In genomic region chr7:2037805-2038635, GRCh38 we compare ENCODE assay signal across 8 cellular contexts.
DNase-seq lines count a peak whose midpoint lies in the region; ATAC-seq, FAIRE-seq and TF ChIP-seq lines count a peak whose summit lies in the region.

No MANE protein-coding gene starts in this region.

- FAIRE-seq in kidney (lab: Jason Lieb, UNC), result no peak

- peak; percentile 76 for DNase-seq in activated CD8-positive, alpha-beta memory T cell treated with anti-CD3 and anti-CD28 coated beads for 24 hours
- no peak for DNase-seq in activated CD8-positive, alpha-beta memory T cell treated with anti-CD3 and anti-CD28 coated beads, Interleukin-2, amount 50 U/mL, for 4 hours
- DNase-seq in kidney, result peak; percentile 59
- peak in 1 of 2 donors; percentile 7 for DNase-seq in tibial nerve (ENCODE audit: low spot score in 2 of 2)
- no peak for DNase-seq in NK-92 (lab: John Stamatoyannopoulos, UW; ENCODE audit: unreplicated experiment)
- no peak for DNase-seq in foreskin keratinocyte

- no peaks in the 10 kb centered on the region for H3K9me3 Mint-ChIP-seq in activated T-helper 17 cell treated with anti-CD3 and anti-CD28 coated beads, Interleukin-2, amount 50 U/mL, for 72 hours

- no peaks in the 10 kb centered on the region for H3K27me3 ChIP-seq in tibial nerve
- no peaks in the 10 kb centered on the region for H3K27me3 ChIP-seq in foreskin keratinocyte

- TF ChIP-seq EP300 in tibial nerve (IDR thresholded peaks at IDR 0.05), result no peak

- peak overlapping the region; percentile 40 to 47 for H3K4me3 ChIP-seq in kidney (ENCODE audit: low read length in 2 of 2)
- H3K4me3 ChIP-seq in tibial nerve, result peak overlapping the region in 2 of 4 donors; percentile 30 to 37

- H3K9me3 ChIP-seq in kidney (ENCODE audit: control insufficient read depth in 1 of 2, low read length in 2 of 2), result no peaks in the 10 kb centered on the region
- no peaks in the 10 kb centered on the region for H3K9me3 ChIP-seq in tibial nerve

- no peak for TF ChIP-seq POLR2A in tibial nerve (IDR thresholded peaks at IDR 0.05)

- peak; percentile 67 for ATAC-seq in activated T-helper 17 cell treated with anti-CD3 and anti-CD28 coated beads, Interleukin-2, amount 50 U/mL, for 72 hours (replicated peaks)
- ATAC-seq in HG03280 (IDR thresholded peaks at IDR 0.05; ENCODE audit: unreplicated experiment), result no peak
- no peak for ATAC-seq in foreskin keratinocyte

- intact Hi-C loops in kidney (cut with DNase I), result no loop called here

- H3K4me1 Mint-ChIP-seq in activated T-helper 17 cell treated with anti-CD3 and anti-CD28 coated beads, Interleukin-2, amount 50 U/mL, for 72 hours, result peaks cover 30% of the 10 kb centered on the region

- H3K36me3 Mint-ChIP-seq in activated T-helper 17 cell treated with anti-CD3 and anti-CD28 coated beads, Interleukin-2, amount 50 U/mL, for 72 hours (ENCODE audit: low read depth), result no peaks in the 10 kb centered on the region

- H3K27ac ChIP-seq in kidney (ENCODE audit: low read depth in 2 of 2, low read length in 2 of 2), result no peak overlapping the region
- H3K27ac ChIP-seq in tibial nerve, result peak overlapping the region in 3 of 4 donors; percentile 19 to 37 (median 36)
- H3K27ac ChIP-seq in foreskin keratinocyte, result no peak overlapping the region

- H3K36me3 ChIP-seq in kidney (ENCODE audit: control insufficient read depth in 1 of 2, insufficient read depth in 2 of 2, low read length in 2 of 2), result peaks cover 0 to 2% of the 10 kb centered on the region in 2 donors
- peaks cover 0 to 9% (median 0%) of the 10 kb centered on the region in 3 donors for H3K36me3 ChIP-seq in tibial nerve

- H3K4me3 Mint-ChIP-seq in activated T-helper 17 cell treated with anti-CD3 and anti-CD28 coated beads, Interleukin-2, amount 50 U/mL, for 72 hours, result peak overlapping the region; percentile 75

- no peak overlapping the region for H3K27ac Mint-ChIP-seq in activated T-helper 17 cell treated with anti-CD3 and anti-CD28 coated beads, Interleukin-2, amount 50 U/mL, for 72 hours

- TF ChIP-seq CTCF in kidney (IDR thresholded peaks at IDR 0.05; ENCODE audit: borderline replicate concordance, extremely low read depth, insufficient read depth), result no peak
- TF ChIP-seq CTCF in tibial nerve (IDR thresholded peaks at IDR 0.05), result no peak
- TF ChIP-seq CTCF in foreskin keratinocyte (conservative IDR thresholded peaks at IDR 0.05), result no peak

- H3K9ac ChIP-seq in kidney (ENCODE audit: low read length in 2 of 2), result no peak overlapping the region

- peaks cover 0 to 4% of the 10 kb centered on the region in 2 donors for H3K4me1 ChIP-seq in kidney (ENCODE audit: control insufficient read depth in 1 of 2, insufficient read depth in 1 of 2, low read depth in 1 of 2, low read length in 2 of 2)
- H3K4me1 ChIP-seq in tibial nerve, result peaks cover 0 to 9% (median 0%) of the 10 kb centered on the region in 4 donors
- H3K4me1 ChIP-seq in foreskin keratinocyte, result peaks cover 4% of the 10 kb centered on the region

- 57 to 66% methylated on average over 15 of the region's 15 CpGs for whole genome bisulfite sequencing in tibial nerve, 2 donors

- H3K27me3 Mint-ChIP-seq in activated T-helper 17 cell treated with anti-CD3 and anti-CD28 coated beads, Interleukin-2, amount 50 U/mL, for 72 hours, result no peaks in the 10 kb centered on the region

Comparison
In these comparisons a context has a peak if more than half of its experiments do, and no peak if none do; other contexts are left out.
1. DNase-seq: peak in activated CD8-positive, alpha-beta memory T cell treated with anti-CD3 and anti-CD28 coated beads for 24 hours (single experiment) and kidney (single experiment); none in activated CD8-positive, alpha-beta memory T cell treated with anti-CD3 and anti-CD28 coated beads, Interleukin-2, amount 50 U/mL, for 4 hours (single experiment), NK-92 (single experiment) and foreskin keratinocyte (0 of 2).
2. H3K27ac ChIP-seq: peak in tibial nerve (3 of 4); none in kidney (0 of 2) and foreskin keratinocyte (single experiment).